Comparison of ENCODE assay signal across 10 cellular contexts in genomic region chr16:57283956-57284205, GRCh38. TPM values are rescaled to one million over a fixed set of nuclear protein-coding genes. Genes with fewer than 3 reads are reported as not detected.
DNase-seq lines count a peak whose midpoint lies in the region; ATAC-seq, FAIRE-seq and TF ChIP-seq lines count a peak whose summit lies in the region.
"Had no signal": no experiment of that assay in that cellular context is flagged by ENCODE, and none has a peak within 500 bp of the region (broad histone marks: within the 10 kb centered on the region; RNA-seq: fewer than 3 reads in every experiment).

No MANE protein-coding gene starts in this region.

- no peaks in the 10 kb centered on the region for H3K27me3 Mint-ChIP-seq in MCF 10A (ENCODE audit: insufficient read depth, unreplicated experiment)
- H3K27me3 Mint-ChIP-seq in stimulated activated naive B cell treated with anti-CD40 and anti-IgM and Interleukin-4, amounts not matched to agents 10 μg/mL and 1 μg/mL and 100 μg/mL, for 72 hours = peaks cover 40 to 56% of the 10 kb centered on the region in 2 donors

- H3K4me3 ChIP-seq in HUES64 (ENCODE audit: low read length) = peak overlapping the region; percentile 74
- peak overlapping the region in 2 of 3 donors; percentile 56 to 63 for H3K4me3 ChIP-seq in liver (ENCODE audit: low read depth in 1 of 3, low read length in 3 of 3)

- intact Hi-C loops in MCF 10A (cut with micrococcal nuclease) = no loop called here

- CTCF ChIA-PET in MCF 10A (lab: Yijun Ruan, JAX) = no interaction called here

- peak overlapping the region; percentile 61; the same call in 1 of the 2 replicates for H3K9ac ChIP-seq in HUES64 (ENCODE audit: low read depth, low read length)
- no peak overlapping the region for H3K9ac ChIP-seq in liver (ENCODE audit: low read depth in 1 of 2, low read length in 2 of 2)

- H3K36me3 ChIP-seq in HUES64 (ENCODE audit: insufficient read depth, low read length) = no peaks in the 10 kb centered on the region
- H3K36me3 ChIP-seq in liver (ENCODE audit: control insufficient read depth in 4 of 4, insufficient read depth in 3 of 4, low read depth in 1 of 4, low read length in 3 of 4) = no peaks in the 10 kb centered on the region

- FAIRE-seq in D721Med (lab: Jason Lieb, UNC) = no peak

- no peak for DNase-seq in MCF 10A (ENCODE audit: unreplicated experiment)
- DNase-seq in stimulated activated naive B cell treated with anti-CD40 and anti-IgM and Interleukin-4, amounts not matched to agents 10 μg/mL and 1 μg/mL and 100 μg/mL, for 72 hours = no peak
- DNase-seq in Ammon's horn (ENCODE audit: low spot score) = no peak
- no peak for DNase-seq in DMS 273 treated with DMSO at 0.1 percent for 48 hours (lab: John Stamatoyannopoulos, UW)
- DNase-seq in D721Med (ENCODE audit: insufficient read length, low spot score) = no peak
- DNase-seq: foreskin melanocyte, NCI-H446 treated with DMSO at 0.1 percent for 48 hours had no signal

- POLR2A ChIA-PET in MCF 10A (lab: Yijun Ruan, JAX) = interaction anchor here (0.6 kb wide), 1 partner anchor 221 kb away, joined by 3 read pairs; no protein-coding TSS in a partner anchor

- H3K27ac ChIP-seq in HUES64 (ENCODE audit: low read depth, low read length) (no peak overlapping the region), liver (ENCODE audit: low read depth in 1 of 2, low read length in 2 of 2) (no peak overlapping the region)

- TF ChIP-seq RAD21 in liver (IDR thresholded peaks at IDR 0.05) = no peak

- peak overlapping the region; percentile 72 for H3K4me3 Mint-ChIP-seq in MCF 10A (ENCODE audit: unreplicated experiment)
- H3K4me3 Mint-ChIP-seq in stimulated activated naive B cell treated with anti-CD40 and anti-IgM and Interleukin-4, amounts not matched to agents 10 μg/mL and 1 μg/mL and 100 μg/mL, for 72 hours = peak overlapping the region; percentile 75 to 79

- no peak for TF ChIP-seq CTCF in MCF 10A (IDR thresholded peaks at IDR 0.05; ENCODE audit: unreplicated experiment)
- TF ChIP-seq CTCF in liver (IDR thresholded peaks at IDR 0.05; ENCODE audit: low read depth, low read length, missing input control) = no peak
- no peak for TF ChIP-seq CTCF in D721Med (IDR thresholded peaks at IDR 0.05; ENCODE audit: insufficient read depth, missing control alignments)

- H3K4me1 ChIP-seq in HUES64 (ENCODE audit: insufficient read depth, low read length) (no peaks in the 10 kb centered on the region), liver (ENCODE audit: control insufficient read depth in 4 of 4, insufficient read depth in 4 of 4, low read length in 3 of 4) (peaks cover 12 to 29% (median 18%) of the 10 kb centered on the region in 4 donors)

- no peaks in the 10 kb centered on the region for H3K36me3 Mint-ChIP-seq in MCF 10A (ENCODE audit: insufficient read depth, unreplicated experiment)
- H3K36me3 Mint-ChIP-seq in stimulated activated naive B cell treated with anti-CD40 and anti-IgM and Interleukin-4, amounts not matched to agents 10 μg/mL and 1 μg/mL and 100 μg/mL, for 72 hours = no peaks in the 10 kb centered on the region

- H3K4me1 Mint-ChIP-seq in MCF 10A (ENCODE audit: insufficient read depth, unreplicated experiment) = peaks cover 34% of the 10 kb centered on the region
- H3K4me1 Mint-ChIP-seq in stimulated activated naive B cell treated with anti-CD40 and anti-IgM and Interleukin-4, amounts not matched to agents 10 μg/mL and 1 μg/mL and 100 μg/mL, for 72 hours = peaks cover 7 to 13% of the 10 kb centered on the region in 2 donors

- H3K9me3 ChIP-seq in HUES64 (ENCODE audit: insufficient read depth, low read depth, low read length) (no peaks in the 10 kb centered on the region), liver (ENCODE audit: control insufficient read depth in 4 of 4, low read length in 3 of 4) (no peaks in the 10 kb centered on the region)

- ATAC-seq in stimulated activated naive B cell treated with anti-CD40 and anti-IgM and Interleukin-4, amounts not matched to agents 10 μg/mL and 1 μg/mL and 100 μg/mL, for 72 hours (replicated peaks) = peak in 1 of 2 donors; percentile 6
- no peak for ATAC-seq in GM21529 (IDR thresholded peaks at IDR 0.05; ENCODE audit: unreplicated experiment)

- no peak overlapping the region for H3K27ac Mint-ChIP-seq in MCF 10A (ENCODE audit: low read depth, unreplicated experiment)
- H3K27ac Mint-ChIP-seq in stimulated activated naive B cell treated with anti-CD40 and anti-IgM and Interleukin-4, amounts not matched to agents 10 μg/mL and 1 μg/mL and 100 μg/mL, for 72 hours = no peak overlapping the region

- 18% methylated on average over 14 of the region's 14 CpGs for WGBS in HUES64
- 34% methylated on average over 14 of the region's 14 CpGs for WGBS in liver

- no TSS peak for BruUV-seq in MCF 10A (replicated peaks; lab: Mats Ljungman, UMichigan)

- H3K27me3 ChIP-seq in HUES64 (ENCODE audit: insufficient read depth, low read length) (peaks cover 38% of the 10 kb centered on the region), liver (ENCODE audit: control insufficient read depth in 4 of 4, insufficient read depth in 4 of 4, low read length in 3 of 4) (no peaks in the 10 kb centered on the region)

- H3K9me3 Mint-ChIP-seq in MCF 10A (ENCODE audit: unreplicated experiment) = no peaks in the 10 kb centered on the region
- H3K9me3 Mint-ChIP-seq in stimulated activated naive B cell treated with anti-CD40 and anti-IgM and Interleukin-4, amounts not matched to agents 10 μg/mL and 1 μg/mL and 100 μg/mL, for 72 hours = no peaks in the 10 kb centered on the region

TF ChIP-seq in liver, 16 proteins besides CTCF, POLR2A, EP300 and RAD21:
- TF ChIP-seq GABPA (IDR thresholded peaks at IDR 0.05 in 1 of 2, conservative IDR thresholded peaks at IDR 0.05 in 1 of 2) = no peak
- TF ChIP-seq NR2F2 (IDR thresholded peaks at IDR 0.05) = no peak
- no peak for TF ChIP-seq EGR1 (IDR thresholded peaks at IDR 0.05; ENCODE audit: low read depth in 2 of 2)
- no peak for TF ChIP-seq SP1 (IDR thresholded peaks at IDR 0.05)
- TF ChIP-seq HNF4A (conservative IDR thresholded peaks at IDR 0.05) = no peak

RNA-seq across cellular contexts. Expression of gene PLLP, which starts 0.6 kb away (rescaled TPM):
- 2.7 TPM for polyA plus RNA-seq in HUES64 (2013, experiment 1 of 2)
- polyA plus RNA-seq in HUES64 (2013, experiment 2 of 2) = 4.2 TPM
- total RNA-seq in MCF 10A (2022) (3.9 and 6.1 TPM in 2 replicates), liver (1 to 10 TPM; 1.4 to 2.7 TPM)
- polyA plus RNA-seq in liver = 1 to 10 TPM; 2.6 to 5.2 TPM

RNA-seq across cellular contexts. Expression of gene ARL2BP, which starts 38.8 kb away (rescaled TPM):
- 26.6 TPM for polyA plus RNA-seq in HUES64 (2013, experiment 1 of 2)
- 30.3 TPM for polyA plus RNA-seq in HUES64 (2013, experiment 2 of 2)
- 94.4 and 114 TPM in 2 replicates for total RNA-seq in MCF 10A (2022)
- 10 to 100 TPM; 19.9 to 33.6 TPM for total RNA-seq in liver
- polyA plus RNA-seq in liver = 10 to 100 TPM; 13.4 to 18.4 TPM
